Comparison of ENCODE assay signal across 2 cellular contexts in genomic region chr1:25516686-25517085, GRCh38.
TF ChIP-seq lines count a peak whose summit lies in the region.

No MANE protein-coding gene starts in this region.

TF ChIP-seq in H1, 55 proteins besides CTCF, POLR2A, EP300 and RAD21 (continued from another document):
- TF ChIP-seq MAX (IDR thresholded peaks at IDR 0.05) (no peak), KDM5A (IDR thresholded peaks at IDR 0.05; ENCODE audit: low read length) (no peak), TAF7 (optimal IDR thresholded peaks at IDR 0.05; ENCODE audit: borderline replicate concordance, low read depth, low read length) (no peak), TCF12 (IDR thresholded peaks at IDR 0.05; ENCODE audit: low read depth, low read length) (no peak), RBBP5 (IDR thresholded peaks at IDR 0.05; ENCODE audit: borderline replicate concordance, low read depth, low read length) (no peak), TAF1 (IDR thresholded peaks at IDR 0.05; ENCODE audit: low read depth, low read length) (no peak), EZH2 (IDR thresholded peaks at IDR 0.05; ENCODE audit: low read depth, low read length, severe bottlenecking) (no peak), KDM1A (IDR thresholded peaks at IDR 0.05; ENCODE audit: borderline replicate concordance, low read length) (no peak), NANOG (IDR thresholded peaks at IDR 0.05; ENCODE audit: insufficient read depth, low read depth, low read length, poor library complexity, severe bottlenecking) (no peak), SIX5 (IDR thresholded peaks at IDR 0.05; ENCODE audit: low read depth, low read length) (no peak)
TF ChIP-seq in H1: peak in this region for 0.

TF ChIP-seq in WTC11, 78 proteins besides CTCF, POLR2A, EP300 and RAD21 (continued from another document):
- no peak for TF ChIP-seq STAT6 (CRISPR knock-in tag; conservative IDR thresholded peaks at IDR 0.05; ENCODE audit: low read depth)
- no peak for TF ChIP-seq ZBTB21 (CRISPR knock-in tag; IDR thresholded peaks at IDR 0.05; ENCODE audit: borderline replicate concordance)
- TF ChIP-seq, protein P1, sequence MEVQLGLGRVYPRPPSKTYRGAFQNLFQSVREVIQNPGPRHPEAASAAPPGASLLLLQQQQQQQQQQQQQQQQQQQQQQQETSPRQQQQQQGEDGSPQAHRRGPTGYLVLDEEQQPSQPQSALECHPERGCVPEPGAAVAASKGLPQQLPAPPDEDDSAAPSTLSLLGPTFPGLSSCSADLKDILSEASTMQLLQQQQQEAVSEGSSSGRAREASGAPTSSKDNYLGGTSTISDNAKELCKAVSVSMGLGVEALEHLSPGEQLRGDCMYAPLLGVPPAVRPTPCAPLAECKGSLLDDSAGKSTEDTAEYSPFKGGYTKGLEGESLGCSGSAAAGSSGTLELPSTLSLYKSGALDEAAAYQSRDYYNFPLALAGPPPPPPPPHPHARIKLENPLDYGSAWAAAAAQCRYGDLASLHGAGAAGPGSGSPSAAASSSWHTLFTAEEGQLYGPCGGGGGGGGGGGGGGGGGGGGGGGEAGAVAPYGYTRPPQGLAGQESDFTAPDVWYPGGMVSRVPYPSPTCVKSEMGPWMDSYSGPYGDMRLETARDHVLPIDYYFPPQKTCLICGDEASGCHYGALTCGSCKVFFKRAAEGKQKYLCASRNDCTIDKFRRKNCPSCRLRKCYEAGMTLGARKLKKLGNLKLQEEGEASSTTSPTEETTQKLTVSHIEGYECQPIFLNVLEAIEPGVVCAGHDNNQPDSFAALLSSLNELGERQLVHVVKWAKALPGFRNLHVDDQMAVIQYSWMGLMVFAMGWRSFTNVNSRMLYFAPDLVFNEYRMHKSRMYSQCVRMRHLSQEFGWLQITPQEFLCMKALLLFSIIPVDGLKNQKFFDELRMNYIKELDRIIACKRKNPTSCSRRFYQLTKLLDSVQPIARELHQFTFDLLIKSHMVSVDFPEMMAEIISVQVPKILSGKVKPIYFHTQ (CRISPR knock-in tag; IDR thresholded peaks at IDR 0.05), result no peak
- TF ChIP-seq, protein P2, sequence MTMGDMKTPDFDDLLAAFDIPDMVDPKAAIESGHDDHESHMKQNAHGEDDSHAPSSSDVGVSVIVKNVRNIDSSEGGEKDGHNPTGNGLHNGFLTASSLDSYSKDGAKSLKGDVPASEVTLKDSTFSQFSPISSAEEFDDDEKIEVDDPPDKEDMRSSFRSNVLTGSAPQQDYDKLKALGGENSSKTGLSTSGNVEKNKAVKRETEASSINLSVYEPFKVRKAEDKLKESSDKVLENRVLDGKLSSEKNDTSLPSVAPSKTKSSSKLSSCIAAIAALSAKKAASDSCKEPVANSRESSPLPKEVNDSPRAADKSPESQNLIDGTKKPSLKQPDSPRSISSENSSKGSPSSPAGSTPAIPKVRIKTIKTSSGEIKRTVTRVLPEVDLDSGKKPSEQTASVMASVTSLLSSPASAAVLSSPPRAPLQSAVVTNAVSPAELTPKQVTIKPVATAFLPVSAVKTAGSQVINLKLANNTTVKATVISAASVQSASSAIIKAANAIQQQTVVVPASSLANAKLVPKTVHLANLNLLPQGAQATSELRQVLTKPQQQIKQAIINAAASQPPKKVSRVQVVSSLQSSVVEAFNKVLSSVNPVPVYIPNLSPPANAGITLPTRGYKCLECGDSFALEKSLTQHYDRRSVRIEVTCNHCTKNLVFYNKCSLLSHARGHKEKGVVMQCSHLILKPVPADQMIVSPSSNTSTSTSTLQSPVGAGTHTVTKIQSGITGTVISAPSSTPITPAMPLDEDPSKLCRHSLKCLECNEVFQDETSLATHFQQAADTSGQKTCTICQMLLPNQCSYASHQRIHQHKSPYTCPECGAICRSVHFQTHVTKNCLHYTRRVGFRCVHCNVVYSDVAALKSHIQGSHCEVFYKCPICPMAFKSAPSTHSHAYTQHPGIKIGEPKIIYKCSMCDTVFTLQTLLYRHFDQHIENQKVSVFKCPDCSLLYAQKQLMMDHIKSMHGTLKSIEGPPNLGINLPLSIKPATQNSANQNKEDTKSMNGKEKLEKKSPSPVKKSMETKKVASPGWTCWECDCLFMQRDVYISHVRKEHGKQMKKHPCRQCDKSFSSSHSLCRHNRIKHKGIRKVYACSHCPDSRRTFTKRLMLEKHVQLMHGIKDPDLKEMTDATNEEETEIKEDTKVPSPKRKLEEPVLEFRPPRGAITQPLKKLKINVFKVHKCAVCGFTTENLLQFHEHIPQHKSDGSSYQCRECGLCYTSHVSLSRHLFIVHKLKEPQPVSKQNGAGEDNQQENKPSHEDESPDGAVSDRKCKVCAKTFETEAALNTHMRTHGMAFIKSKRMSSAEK (CRISPR knock-in tag; IDR thresholded peaks at IDR 0.05; ENCODE audit: borderline replicate concordance), result no peak
- no peak for TF ChIP-seq MXD4 (CRISPR knock-in tag; IDR thresholded peaks at IDR 0.05; ENCODE audit: borderline replicate concordance)
- no peak for TF ChIP-seq JUN (CRISPR knock-in tag; IDR thresholded peaks at IDR 0.05)
- TF ChIP-seq USF2 (CRISPR knock-in tag; IDR thresholded peaks at IDR 0.05), result no peak
- no peak for TF ChIP-seq USF1 (CRISPR knock-in tag; IDR thresholded peaks at IDR 0.05)
- TF ChIP-seq ZBTB43 (CRISPR knock-in tag; IDR thresholded peaks at IDR 0.05), result no peak
- TF ChIP-seq ZNF138 (CRISPR knock-in tag; conservative IDR thresholded peaks at IDR 0.05), result no peak
